25 cellular contexts compared by ENCODE assay signal in genomic region chr5:3346111-3346820, GRCh38.
DNase-seq lines count a peak whose midpoint lies in the region; ATAC-seq, FAIRE-seq and TF ChIP-seq lines count a peak whose summit lies in the region.
"Had no signal": no experiment of that assay in that cellular context is flagged by ENCODE, and none has a peak within 500 bp of the region (broad histone marks: within the 10 kb centered on the region; RNA-seq: fewer than 3 reads in every experiment).

No MANE protein-coding gene starts in this region.

- no peaks in the 10 kb centered on the region for H3K79me2 ChIP-seq in H1 (ENCODE audit: control insufficient read depth in 1 of 2, insufficient read depth in 2 of 2, low read length in 2 of 2)

- no peak overlapping the region for H2AK5ac ChIP-seq in H1 (ENCODE audit: low read depth, low read length)

- H3K23me2 ChIP-seq in H1 (ENCODE audit: low read depth, low read length): no peaks in the 10 kb centered on the region

- H2BK120ac ChIP-seq in H1 (replicated peaks; ENCODE audit: low read depth, low read length): no peak overlapping the region

- H2BK20ac ChIP-seq in H1 (ENCODE audit: low read length): no peak overlapping the region

- H2BK12ac ChIP-seq in H1 (ENCODE audit: low read depth, low read length): no peak overlapping the region

- no peak overlapping the region for H2AFZ ChIP-seq in H1 (ENCODE audit: low read length)

- H4K5ac ChIP-seq in H1 (ENCODE audit: insufficient read length, low read depth, low read length): no peak overlapping the region

- H3K9ac ChIP-seq in H1 (replicated peaks in 1 of 4; ENCODE audit: extremely low read depth in 1 of 4, low read depth in 3 of 4, low read length in 3 of 4): no peak overlapping the region

- TF ChIP-seq POLR2A in H1 (IDR thresholded peaks at IDR 0.05; ENCODE audit: control extremely low read depth in 1 of 2, low read depth in 2 of 2, low read length in 2 of 2): no peak

- peak; percentile 40 for DNase-seq in RWPE2 (ENCODE audit: low spot score)
- DNase-seq in H1 (ENCODE audit: low read depth in 1 of 2, low spot score in 2 of 2): no peak
- DNase-seq in osteocyte (ENCODE audit: extremely low spot score, unreplicated experiment): peak; percentile 63
- DNase-seq in type B pancreatic cell (ENCODE audit: extremely low spot score, unreplicated experiment): peak; percentile 36
- DNase-seq in NCI-H526 (lab: John Stamatoyannopoulos, UW): no peak
- DNase-seq: 8988T; ACHN; Calu3; DND-41; Karpas-422; NCI-H1092 treated with DMSO at 0.1 percent for 48 hours; NCI-H146; NCI-H1930; NCI-H2107; NCI-H524; NCI-H774; NK-92 treated with Interleukin-12 subunit alpha and Interleukin-12 subunit beta, amount 100 ng/mL, for 24 hours; PC-3; SJCRH30 had no signal

- FAIRE-seq in H1 (lab: Jason Lieb, UNC): no peak
- FAIRE-seq: GM12892, H54, HepG2 had no signal

- POLR2A ChIA-PET in H1 (lab: Charles Lee; ENCODE audit: partially characterized antibody): no interaction called here

- no peak overlapping the region for H2BK5ac ChIP-seq in H1 (ENCODE audit: low read depth, low read length)

- H3K36me3 Mint-ChIP-seq in osteocyte (ENCODE audit: unreplicated experiment) (no peaks in the 10 kb centered on the region), type B pancreatic cell (no peaks in the 10 kb centered on the region)

- H3K4me2 ChIP-seq in H1 (ENCODE audit: insufficient read depth in 1 of 2, low read depth in 2 of 2, low read length in 2 of 2): no peak overlapping the region

- H3K27me3 ChIP-seq in RWPE2 (ENCODE audit: insufficient read depth, poor library complexity, severe bottlenecking) (no peaks in the 10 kb centered on the region), H1 (replicated peaks in 1 of 4; ENCODE audit: control insufficient read depth in 3 of 4, extremely low read depth in 1 of 4, insufficient read depth in 3 of 4, low read length in 3 of 4) (no peaks in the 10 kb centered on the region)
- H3K27me3 ChIP-seq: SJCRH30 had no signal

- no peak overlapping the region for H3K14ac ChIP-seq in H1 (ENCODE audit: insufficient read length)

- H4K20me1 ChIP-seq in H1 (replicated peaks in 1 of 2; ENCODE audit: control insufficient read depth in 1 of 2, insufficient read depth in 2 of 2, low read length in 2 of 2): no peaks in the 10 kb centered on the region

- no peak overlapping the region for H3K56ac ChIP-seq in H1 (replicated peaks; ENCODE audit: insufficient read length, low read depth, low read length)

- no peaks in the 10 kb centered on the region for H3K27me3 Mint-ChIP-seq in osteocyte (ENCODE audit: unreplicated experiment)
- H3K27me3 Mint-ChIP-seq in type B pancreatic cell: peaks cover 22% of the 10 kb centered on the region

- TF ChIP-seq CTCF in RWPE2 (IDR thresholded peaks at IDR 0.05; ENCODE audit: poor library complexity, severe bottlenecking) (no peak), H1 (IDR thresholded peaks at IDR 0.05; ENCODE audit: control extremely low read depth in 1 of 3, insufficient read depth in 1 of 3, low read depth in 1 of 3, low read length in 3 of 3) (no peak), osteocyte (IDR thresholded peaks at IDR 0.05) (no peak), type B pancreatic cell (conservative IDR thresholded peaks at IDR 0.05) (no peak)

- peaks cover 43% of the 10 kb centered on the region for H3K9me3 Mint-ChIP-seq in osteocyte (ENCODE audit: unreplicated experiment)
- no peaks in the 10 kb centered on the region for H3K9me3 Mint-ChIP-seq in type B pancreatic cell

- H3K4me3 ChIP-seq in RWPE2 (ENCODE audit: severe bottlenecking): no peak overlapping the region
- H3K4me3 ChIP-seq in H1 (ENCODE audit: extremely low read depth in 1 of 4, insufficient read depth in 2 of 4, low read depth in 3 of 4, low read length in 4 of 4): no peak overlapping the region
- H3K4me3 ChIP-seq: SJCRH30 had no signal

- no peak for ATAC-seq in RWPE2 (ENCODE audit: low read depth)
- no peak for ATAC-seq in GM21367 (IDR thresholded peaks at IDR 0.05; ENCODE audit: unreplicated experiment)
- ATAC-seq in GM19467 (IDR thresholded peaks at IDR 0.05; ENCODE audit: unreplicated experiment): no peak
- ATAC-seq: HepG2, PC-3, Right ventricle myocardium inferior had no signal

- no peak for TF ChIP-seq EP300 in H1 (IDR thresholded peaks at IDR 0.05; ENCODE audit: borderline replicate concordance in 1 of 2, low read depth in 2 of 2, low read length in 2 of 2)

- no peak overlapping the region for H3K4ac ChIP-seq in H1 (replicated peaks; ENCODE audit: insufficient read length, low read depth, low read length)

- no peak overlapping the region for H3K4me3 Mint-ChIP-seq in osteocyte (ENCODE audit: unreplicated experiment)
- no peak overlapping the region for H3K4me3 Mint-ChIP-seq in type B pancreatic cell

- H3K4me1 Mint-ChIP-seq in osteocyte (ENCODE audit: unreplicated experiment) (no peaks in the 10 kb centered on the region), type B pancreatic cell (ENCODE audit: unreplicated experiment) (no peaks in the 10 kb centered on the region)

- H3K27ac ChIP-seq in RWPE2 (ENCODE audit: poor library complexity, severe bottlenecking): no peak overlapping the region
- no peak overlapping the region for H3K27ac ChIP-seq in H1 (ENCODE audit: low read depth, low read length)
- H3K27ac ChIP-seq: SJCRH30 had no signal

- H3K27ac Mint-ChIP-seq in osteocyte (ENCODE audit: unreplicated experiment): no peak overlapping the region
- no peak overlapping the region for H3K27ac Mint-ChIP-seq in type B pancreatic cell

- no peaks in the 10 kb centered on the region for H3K36me3 ChIP-seq in RWPE2 (ENCODE audit: low read depth)
- no peaks in the 10 kb centered on the region for H3K36me3 ChIP-seq in H1 (ENCODE audit: control insufficient read depth in 2 of 4, insufficient read depth in 4 of 4, low read length in 3 of 4)
- H3K36me3 ChIP-seq: SJCRH30 had no signal

- 0 out of 2 replicates have a peak overlapping the region, but pooled peaks have one; percentile 29 for H2BK15ac ChIP-seq in H1 (ENCODE audit: low read length)

- no peak overlapping the region for H4K8ac ChIP-seq in H1 (ENCODE audit: extremely low read depth, insufficient read depth, low read length)

- H4K91ac ChIP-seq in H1 (replicated peaks; ENCODE audit: insufficient read length, low read length): no peak overlapping the region

- H3K4me1 ChIP-seq in RWPE2 (ENCODE audit: insufficient read depth, poor library complexity, severe bottlenecking) (no peaks in the 10 kb centered on the region), H1 (replicated peaks in 1 of 4; ENCODE audit: control insufficient read depth in 3 of 4, insufficient read depth in 4 of 4, low read length in 3 of 4) (no peaks in the 10 kb centered on the region; a peak in 2 of 7 replicates)
- H3K4me1 ChIP-seq: SJCRH30 had no signal

- 93% methylated on average over 26 of the region's 26 CpGs; no CpG with 5 or more reads in 1 of the 2 experiments for WGBS in H1 (ENCODE audit: extremely low coverage in 1 of 2, insufficient coverage in 1 of 2, insufficient read length in 1 of 2, insufficient replicate concordance in 2 of 2, low coverage in 1 of 2, low lambda C conversion rate in 2 of 2, missing lambda C conversion rate in 1 of 2), 2 experiments

- no peak overlapping the region for H3K18ac ChIP-seq in H1 (ENCODE audit: extremely low read depth, low read length)

- no peak for TF ChIP-seq RAD21 in H1 (IDR thresholded peaks at IDR 0.05 in 1 of 2, conservative IDR thresholded peaks at IDR 0.05 in 1 of 2; ENCODE audit: low read depth in 2 of 2, low read length in 2 of 2)

- H3K23ac ChIP-seq in H1 (ENCODE audit: insufficient read length): no peak overlapping the region

- no peaks in the 10 kb centered on the region; the same call in 1 of the 2 replicates for H3K79me1 ChIP-seq in H1 (ENCODE audit: low read depth, low read length)

- CTCF ChIA-PET in H1 (lab: Charles Lee; ENCODE audit: partially characterized antibody): interaction anchor here (1.4 kb wide), 1 partner anchor 9 kb away, joined by 3 read pairs; no protein-coding TSS in a partner anchor

- H3K9me3 ChIP-seq in RWPE2 (ENCODE audit: severe bottlenecking) (no peaks in the 10 kb centered on the region), H1 (ENCODE audit: insufficient read depth in 2 of 2, low read depth in 1 of 2, low read length in 1 of 2) (no peaks in the 10 kb centered on the region)
- H3K9me3 ChIP-seq: SJCRH30 had no signal

TF ChIP-seq in H1, 55 proteins besides CTCF, POLR2A, EP300 and RAD21:
- TF ChIP-seq KDM4A (IDR thresholded peaks at IDR 0.05; ENCODE audit: low read depth, low read length, severe bottlenecking) (no peak), ATF3 (IDR thresholded peaks at IDR 0.05; ENCODE audit: insufficient read depth, low read depth, low read length) (no peak), POU5F1 (IDR thresholded peaks at IDR 0.05; ENCODE audit: low read depth, low read length) (no peak), POLR2AphosphoS5 (IDR thresholded peaks at IDR 0.05; ENCODE audit: low read depth, low read length) (no peak), SUZ12 (IDR thresholded peaks at IDR 0.05; ENCODE audit: low read length) (no peak), JUND (IDR thresholded peaks at IDR 0.05; ENCODE audit: low read length) (no peak), EZH2 (IDR thresholded peaks at IDR 0.05; ENCODE audit: low read depth, low read length, severe bottlenecking) (no peak), SIN3A (conservative IDR thresholded peaks at IDR 0.05 in 1 of 2, IDR thresholded peaks at IDR 0.05 in 1 of 2; ENCODE audit: low read depth in 1 of 2, low read length in 2 of 2) (no peak), E2F6 (IDR thresholded peaks at IDR 0.05) (no peak), TAF7 (optimal IDR thresholded peaks at IDR 0.05; ENCODE audit: borderline replicate concordance, low read depth, low read length) (no peak)

Comparison
In these comparisons a context has a peak if more than half of its experiments do, and no peak if none do; other contexts are left out.
1. DNase-seq: peak in RWPE2 (single experiment), osteocyte (single experiment) and type B pancreatic cell (single experiment); none in H1 (0 of 2) and NCI-H526 (0 of 2).